28 cellular contexts compared by ENCODE assay signal in the genomic region with DNA sequence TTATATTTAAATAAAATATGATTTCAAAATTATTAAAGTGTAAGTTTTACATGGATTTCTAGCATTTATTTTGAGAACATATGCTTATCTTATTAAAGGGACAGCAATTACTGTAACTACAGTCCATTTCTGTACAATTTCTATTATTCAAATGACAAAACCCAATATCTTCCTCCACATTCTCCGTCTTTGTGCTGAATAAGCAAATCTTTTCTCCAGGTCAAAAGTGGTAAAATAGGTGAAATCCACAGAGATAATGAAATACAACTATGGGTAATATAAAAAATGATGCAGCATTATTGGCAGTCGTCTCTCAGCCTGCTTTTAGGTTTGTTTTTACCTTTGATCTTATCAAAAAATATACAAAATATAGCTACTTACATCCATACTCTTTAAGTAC.
"Had no signal": no experiment of that assay in that cellular context is flagged by ENCODE, and none has a peak within 500 bp of the region (broad histone marks: within the 10 kb centered on the region; RNA-seq: fewer than 3 reads in every experiment).

No MANE protein-coding gene starts in this region.

- ATAC-seq: effector memory CD8-positive, alpha-beta T cell; esophagus mucosa; gastrocnemius medialis; heart right ventricle; left cardiac atrium; left lung; left ventricle myocardium superior; lower lobe of right lung; mucosa of descending colon had no signal

- DNase-seq: colonic mucosa; cortex of kidney; effector CD8-positive, alpha-beta T cell; effector memory CD8-positive, alpha-beta T cell; endodermal cell; erythroblast; esophagus squamous epithelium; foreskin fibroblast; foreskin melanocyte; gastrocnemius medialis; glutamatergic neuron; head of caudate nucleus; heart right ventricle; hippocampal formation; left cardiac atrium; left lung; left ventricle myocardium superior; lower lobe of right lung; mesenchymal stem cell; mucosa of descending colon; naive B cell had no signal

- H3K27me3 ChIP-seq: colonic mucosa had no signal

- H3K27ac Mint-ChIP-seq: dendritic cell treated with granulocyte-macrophage colony-stimulating factor and Interleukin-4, amounts not matched to agents 40 ng/mL and 50 ng/mL, for 4 days; effector memory CD8-positive, alpha-beta T cell; endodermal cell; mesothelial cell of epicardium; naive B cell had no signal

- FAIRE-seq: endometrium, islet of Langerhans, keratinocyte had no signal

- H3K4me3 Mint-ChIP-seq: dendritic cell treated with granulocyte-macrophage colony-stimulating factor and Interleukin-4, amounts not matched to agents 40 ng/mL and 50 ng/mL, for 4 days; effector memory CD8-positive, alpha-beta T cell; endodermal cell; mesothelial cell of epicardium; naive B cell had no signal

- H3K4me3 ChIP-seq: colonic mucosa, esophagus squamous epithelium, gastrocnemius medialis, heart right ventricle, left lung, lower lobe of right lung, mucosa of descending colon had no signal

- H3K36me3 ChIP-seq: colonic mucosa, esophagus squamous epithelium, gastrocnemius medialis, heart right ventricle, left lung, lower lobe of right lung had no signal

- H3K9me3 Mint-ChIP-seq: dendritic cell treated with granulocyte-macrophage colony-stimulating factor and Interleukin-4, amounts not matched to agents 40 ng/mL and 50 ng/mL, for 4 days; effector memory CD8-positive, alpha-beta T cell; endodermal cell; mesothelial cell of epicardium had no signal

- H3K4me1 ChIP-seq: colonic mucosa, esophagus squamous epithelium, gastrocnemius medialis, left lung, lower lobe of right lung had no signal

- H3K4me1 Mint-ChIP-seq: naive B cell had no signal

- H3K9me3 ChIP-seq: colonic mucosa, esophagus squamous epithelium, gastrocnemius medialis, heart right ventricle, left lung, lower lobe of right lung, mucosa of descending colon had no signal

- H3K36me3 Mint-ChIP-seq: mesothelial cell of epicardium, naive B cell had no signal

- H3K27ac ChIP-seq: colonic mucosa, epithelial cell of prostate, esophagus squamous epithelium, gastrocnemius medialis, heart right ventricle, left lung, lower lobe of right lung had no signal
